In genomic region chr3:172627057-172627809, GRCh38 we compare ENCODE assay signal across 10 cellular contexts.
A peak's percentile ranks its signal among the peaks of the same experiment; 100 is the strongest.
DNase-seq lines count a peak whose midpoint lies in the region; ATAC-seq, FAIRE-seq and TF ChIP-seq lines count a peak whose summit lies in the region.
"Had no signal": no experiment of that assay in that cellular context is flagged by ENCODE, and none has a peak within 500 bp of the region (broad histone marks: within the 10 kb centered on the region; RNA-seq: fewer than 3 reads in every experiment).

No MANE protein-coding gene starts in this region.

- DNase-seq in GM23248 (peak; percentile 78), SKM-1 (lab: John Stamatoyannopoulos, UW; ENCODE audit: unreplicated experiment) (peak; percentile 13), fibroblast of lung (ENCODE audit: low read depth in 2 of 2) (peak; percentile 43 to 66), pulmonary artery endothelial cell (ENCODE audit: low read depth, low spot score) (peak; percentile 26), DMS53 (lab: John Stamatoyannopoulos, UW) (no peak), hepatocyte (ENCODE audit: low spot score) (no peak), GM12892 (ENCODE audit: insufficient read length) (no peak)
- DNase-seq: hypothalamus, NCI-H1417 had no signal

- H3K9ac ChIP-seq in GM23248, result peak overlapping the region; percentile 54
- H3K9ac ChIP-seq in fibroblast of lung (ENCODE audit: insufficient read depth, low read length), result no peak overlapping the region

- peak overlapping the region; percentile 53 for H2AFZ ChIP-seq in GM23248
- H2AFZ ChIP-seq in fibroblast of lung (ENCODE audit: low read length), result no peak overlapping the region
- no peak overlapping the region for H2AFZ ChIP-seq in hepatocyte

- H3K27ac ChIP-seq in GM23248 (peak overlapping the region; percentile 83), fibroblast of lung (ENCODE audit: insufficient read depth, low read length) (peak overlapping the region; percentile 72), hepatocyte (no peak overlapping the region)

- H3K4me2 ChIP-seq in GM23248 (ENCODE audit: unreplicated experiment), result no peak overlapping the region
- H3K4me2 ChIP-seq in fibroblast of lung (ENCODE audit: extremely low read depth, insufficient read depth, low read length), result no peak overlapping the region
- no peak overlapping the region for H3K4me2 ChIP-seq in hepatocyte

- FAIRE-seq in GM12892 (lab: Jason Lieb, UNC), result no peak

- H3K9me2 ChIP-seq in GM23248 (ENCODE audit: insufficient read depth), result no peaks in the 10 kb centered on the region
- no peaks in the 10 kb centered on the region for H3K9me2 ChIP-seq in hepatocyte (replicated peaks; ENCODE audit: insufficient read depth)

- peaks cover 58% of the 10 kb centered on the region for H3K4me1 ChIP-seq in GM23248 (ENCODE audit: insufficient read depth)
- peaks cover 18% of the 10 kb centered on the region for H3K4me1 ChIP-seq in fibroblast of lung (ENCODE audit: control insufficient read depth, extremely low read depth, insufficient read depth, low read length)
- H3K4me1 ChIP-seq in hepatocyte (ENCODE audit: insufficient read depth), result no peaks in the 10 kb centered on the region

- in situ Hi-C loops in GM23248 (cut with MboI), result no loop called here

- no peak for TF ChIP-seq CTCF in fibroblast of lung (conservative IDR thresholded peaks at IDR 0.05 in 1 of 2, IDR thresholded peaks at IDR 0.05 in 1 of 2; ENCODE audit: low read depth in 1 of 2, low read length in 2 of 2)
- TF ChIP-seq CTCF in hepatocyte (IDR thresholded peaks at IDR 0.05; ENCODE audit: poor library complexity), result no peak

- H3K9me3 ChIP-seq in GM23248 (ENCODE audit: low read depth) (no peaks in the 10 kb centered on the region), fibroblast of lung (ENCODE audit: control insufficient read depth, insufficient read depth, low read depth, low read length) (no peaks in the 10 kb centered on the region), hepatocyte (ENCODE audit: low read depth) (no peaks in the 10 kb centered on the region)

- no peak for ATAC-seq in GM18858 (IDR thresholded peaks at IDR 0.05; ENCODE audit: unreplicated experiment)

- H3F3A ChIP-seq in GM23248 (ENCODE audit: insufficient read depth), result peaks cover 45% of the 10 kb centered on the region

- WGBS in GM23248 (ENCODE audit: low coverage in 1 of 2, low lambda C conversion rate in 2 of 2, missing lambda C conversion rate in 2 of 2), 2 experiments, result 16 to 17% methylated on average over 5 of the region's 5 CpGs
- 91% methylated on average over 5 of the region's 5 CpGs for WGBS in hepatocyte (ENCODE audit: low lambda C conversion rate, missing lambda C conversion rate)

- H3K27me3 ChIP-seq in GM23248 (replicated peaks; ENCODE audit: insufficient read depth) (no peaks in the 10 kb centered on the region), fibroblast of lung (ENCODE audit: control insufficient read depth, insufficient read depth, low read length) (no peaks in the 10 kb centered on the region), hepatocyte (no peaks in the 10 kb centered on the region)

- H3K4me3 ChIP-seq in GM23248 (no peak overlapping the region), fibroblast of lung (replicated peaks in 1 of 4; ENCODE audit: control extremely low read depth in 1 of 4, insufficient read depth in 1 of 4, low read depth in 3 of 4, low read length in 4 of 4) (no peak overlapping the region), hepatocyte (no peak overlapping the region)

- no peaks in the 10 kb centered on the region for H3K36me3 ChIP-seq in GM23248 (ENCODE audit: low read depth)
- H3K36me3 ChIP-seq in fibroblast of lung (ENCODE audit: control insufficient read depth, insufficient read depth, low read length), result no peaks in the 10 kb centered on the region
- H3K36me3 ChIP-seq in hepatocyte (replicated peaks; ENCODE audit: insufficient read depth, low read depth), result no peaks in the 10 kb centered on the region

- no peak for TF ChIP-seq POLR2A in GM12892 (IDR thresholded peaks at IDR 0.05; ENCODE audit: low read depth, low read length)

- no peaks in the 10 kb centered on the region for H3K79me2 ChIP-seq in GM23248 (ENCODE audit: insufficient read depth)
- H3K79me2 ChIP-seq in fibroblast of lung (ENCODE audit: control insufficient read depth, insufficient read depth, low read length), result no peaks in the 10 kb centered on the region
- H3K79me2 ChIP-seq in hepatocyte, result no peaks in the 10 kb centered on the region

- H4K20me1 ChIP-seq in GM23248 (ENCODE audit: insufficient read depth), result no peaks in the 10 kb centered on the region
- no peaks in the 10 kb centered on the region for H4K20me1 ChIP-seq in fibroblast of lung (ENCODE audit: control insufficient read depth, extremely low read depth, insufficient read depth, low read length)
- no peaks in the 10 kb centered on the region for H4K20me1 ChIP-seq in hepatocyte (ENCODE audit: insufficient read depth, poor library complexity, severe bottlenecking)

Comparison
In these comparisons a context has a peak if more than half of its experiments do, and no peak if none do; other contexts are left out.
1. DNase-seq: peak in GM23248 (single experiment), SKM-1 (single experiment), fibroblast of lung (2 of 2) and pulmonary artery endothelial cell (single experiment); none in DMS53 (single experiment), hepatocyte (single experiment) and GM12892 (single experiment).